Comparison of ENCODE assay signal across 16 cellular contexts in genomic region chr6:146595981-146596731, GRCh38. TPM values are rescaled to one million over a fixed set of nuclear protein-coding genes. Genes with fewer than 3 reads are reported as not detected.
A peak's percentile ranks its signal among the peaks of the same experiment; 100 is the strongest.
DNase-seq lines count a peak whose midpoint lies in the region; ATAC-seq, FAIRE-seq and TF ChIP-seq lines count a peak whose summit lies in the region.
"Had no signal": no experiment of that assay in that cellular context is flagged by ENCODE, and none has a peak within 500 bp of the region (broad histone marks: within the 10 kb centered on the region; RNA-seq: fewer than 3 reads in every experiment).

No MANE protein-coding gene starts in this region.

- FAIRE-seq in K562 (lab: Jason Lieb, UNC), result no peak
- FAIRE-seq: frontal cortex had no signal

- H2AFZ ChIP-seq in K562 (ENCODE audit: low read depth, low read length), result no peak overlapping the region

- ATAC-seq in GM21360 (IDR thresholded peaks at IDR 0.05; ENCODE audit: unreplicated experiment), result peak; percentile 54
- ATAC-seq in K562, result no peak
- ATAC-seq in stimulated activated effector memory CD8-positive, alpha-beta T cell treated with anti-CD3 and anti-CD28 coated beads, Interleukin-12 subunit alpha, Interleukin-12 subunit beta, amount 100 ng/mL, for 72 hours, result no peak
- ATAC-seq: psoas muscle had no signal

- no peaks in the 10 kb centered on the region for H3K9me3 Mint-ChIP-seq in activated T-helper 2 cell treated with anti-CD3 and anti-CD28 coated beads, Interferon-gamma antibody, Interleukin-2, Interleukin-4, amounts not matched to agents 10 μg/mL and 5 μg/mL and 100 μg/mL, durations not matched to agents 14 hours and 24 hours and 36 hours
- H3K9me3 Mint-ChIP-seq in stimulated activated effector memory CD8-positive, alpha-beta T cell treated with anti-CD3 and anti-CD28 coated beads, Interleukin-12 subunit alpha, Interleukin-12 subunit beta, amount 100 ng/mL, for 72 hours, result peaks cover 4% of the 10 kb centered on the region
- H3K9me3 Mint-ChIP-seq: activated naive CD8-positive, alpha-beta T cell treated with anti-CD3 and anti-CD28 coated beads for 36 hours had no signal

- H3K9me1 ChIP-seq in K562 (ENCODE audit: control insufficient read depth, insufficient read depth, low read length), result no peaks in the 10 kb centered on the region

- H3K36me3 Mint-ChIP-seq in activated T-helper 2 cell treated with anti-CD3 and anti-CD28 coated beads, Interferon-gamma antibody, Interleukin-2, Interleukin-4, amounts not matched to agents 10 μg/mL and 5 μg/mL and 100 μg/mL, durations not matched to agents 14 hours and 24 hours and 36 hours (ENCODE audit: low read depth), result no peaks in the 10 kb centered on the region
- H3K36me3 Mint-ChIP-seq in stimulated activated effector memory CD8-positive, alpha-beta T cell treated with anti-CD3 and anti-CD28 coated beads, Interleukin-12 subunit alpha, Interleukin-12 subunit beta, amount 100 ng/mL, for 72 hours, result no peaks in the 10 kb centered on the region
- H3K36me3 Mint-ChIP-seq: activated naive CD8-positive, alpha-beta T cell treated with anti-CD3 and anti-CD28 coated beads for 36 hours; memory B cell had no signal

- H3K4me2 ChIP-seq in K562 (ENCODE audit: insufficient read depth, low read length), result no peak overlapping the region

- peaks cover 8% of the 10 kb centered on the region for H3K27me3 Mint-ChIP-seq in activated T-helper 2 cell treated with anti-CD3 and anti-CD28 coated beads, Interferon-gamma antibody, Interleukin-2, Interleukin-4, amounts not matched to agents 10 μg/mL and 5 μg/mL and 100 μg/mL, durations not matched to agents 14 hours and 24 hours and 36 hours (ENCODE audit: low read depth)

- H3K36me3 ChIP-seq in K562 (ENCODE audit: control insufficient read depth, insufficient read depth, low read length) (no peaks in the 10 kb centered on the region), MG63 (no peaks in the 10 kb centered on the region)
- H3K36me3 ChIP-seq: tibial artery had no signal

- peaks cover 0 to 7% of the 10 kb centered on the region in 2 experiments; a peak in 3 of 5 replicates for H3K4me1 ChIP-seq in K562 (replicated peaks in 1 of 2; ENCODE audit: control insufficient read depth in 2 of 2, insufficient read depth in 2 of 2, low read length in 2 of 2)
- H3K4me1 ChIP-seq: psoas muscle had no signal

- H3K4me3 ChIP-seq in K562 (no peak overlapping the region), MG63 (no peak overlapping the region)
- H3K4me3 ChIP-seq: psoas muscle, tibial artery had no signal

- in situ Hi-C loops in K562 (cut with MboI), result loop anchor here (5.0 kb wide), 1 partner anchor 71 kb away; no protein-coding TSS in a partner anchor

- 0% methylated on average over 2 of the region's 2 CpGs for whole genome bisulfite sequencing in K562 (ENCODE audit: insufficient coverage, low coverage, missing lambda C conversion rate)

- TF ChIP-seq POLR2A in K562 (conservative IDR thresholded peaks at IDR 0.05), result no peak

- DNase-seq in NCI-H226 (peak; percentile 7), K562 (ENCODE audit: extremely low read depth in 1 of 4, low spot score in 3 of 4) (no peak), pons (ENCODE audit: low spot score) (peak; percentile 80), COR-L47 (lab: John Stamatoyannopoulos, UW) (no peak), MG63 (no peak)
- no peak for DNase-seq in activated T-helper 2 cell treated with anti-CD3 and anti-CD28 coated beads, Interferon-gamma antibody, Interleukin-2, Interleukin-4, amounts not matched to agents 10 μg/mL and 5 μg/mL and 100 μg/mL, durations not matched to agents 14 hours and 24 hours and 36 hours (ENCODE audit: low spot score)
- DNase-seq in stimulated activated effector memory CD8-positive, alpha-beta T cell treated with anti-CD3 and anti-CD28 coated beads, Interleukin-12 subunit alpha, Interleukin-12 subunit beta, amount 100 ng/mL, for 72 hours (ENCODE audit: low spot score in 2 of 2), result no peak
- DNase-seq: activated CD4-positive, alpha-beta T cell treated with anti-CD3 and anti-CD28 coated beads for 48 hours; activated naive CD8-positive, alpha-beta T cell treated with anti-CD3 and anti-CD28 coated beads for 36 hours; IMR-90; psoas muscle had no signal

- H3K9ac ChIP-seq in K562 (ENCODE audit: insufficient read depth in 1 of 2, low read depth in 2 of 2, low read length in 2 of 2), result no peak overlapping the region

- no peaks in the 10 kb centered on the region for H4K20me1 ChIP-seq in K562 (replicated peaks; ENCODE audit: control insufficient read depth, insufficient read depth, low read length)

- H3K27me3 ChIP-seq in K562 (ENCODE audit: control insufficient read depth in 2 of 2, insufficient read depth in 2 of 2, low read length in 2 of 2), result peaks cover 0 to 8% of the 10 kb centered on the region in 2 experiments; a peak in 1 of 5 replicates
- no peaks in the 10 kb centered on the region for H3K27me3 ChIP-seq in MG63
- H3K27me3 ChIP-seq: tibial artery had no signal

- no peak overlapping the region for H3K4me3 Mint-ChIP-seq in activated T-helper 2 cell treated with anti-CD3 and anti-CD28 coated beads, Interferon-gamma antibody, Interleukin-2, Interleukin-4, amounts not matched to agents 10 μg/mL and 5 μg/mL and 100 μg/mL, durations not matched to agents 14 hours and 24 hours and 36 hours (ENCODE audit: low read depth)
- H3K4me3 Mint-ChIP-seq in stimulated activated effector memory CD8-positive, alpha-beta T cell treated with anti-CD3 and anti-CD28 coated beads, Interleukin-12 subunit alpha, Interleukin-12 subunit beta, amount 100 ng/mL, for 72 hours, result no peak overlapping the region
- H3K4me3 Mint-ChIP-seq: activated naive CD8-positive, alpha-beta T cell treated with anti-CD3 and anti-CD28 coated beads for 36 hours; memory B cell had no signal

- no peak overlapping the region for H3K27ac Mint-ChIP-seq in activated T-helper 2 cell treated with anti-CD3 and anti-CD28 coated beads, Interferon-gamma antibody, Interleukin-2, Interleukin-4, amounts not matched to agents 10 μg/mL and 5 μg/mL and 100 μg/mL, durations not matched to agents 14 hours and 24 hours and 36 hours
- no peak overlapping the region for H3K27ac Mint-ChIP-seq in stimulated activated effector memory CD8-positive, alpha-beta T cell treated with anti-CD3 and anti-CD28 coated beads, Interleukin-12 subunit alpha, Interleukin-12 subunit beta, amount 100 ng/mL, for 72 hours
- H3K27ac Mint-ChIP-seq: activated naive CD8-positive, alpha-beta T cell treated with anti-CD3 and anti-CD28 coated beads for 36 hours; memory B cell had no signal

- H3K4me1 Mint-ChIP-seq in activated T-helper 2 cell treated with anti-CD3 and anti-CD28 coated beads, Interferon-gamma antibody, Interleukin-2, Interleukin-4, amounts not matched to agents 10 μg/mL and 5 μg/mL and 100 μg/mL, durations not matched to agents 14 hours and 24 hours and 36 hours (ENCODE audit: low read depth), result peaks cover 5% of the 10 kb centered on the region
- H3K4me1 Mint-ChIP-seq in stimulated activated effector memory CD8-positive, alpha-beta T cell treated with anti-CD3 and anti-CD28 coated beads, Interleukin-12 subunit alpha, Interleukin-12 subunit beta, amount 100 ng/mL, for 72 hours, result peaks cover 7% of the 10 kb centered on the region

- no peak for TF ChIP-seq CTCF in K562 (IDR thresholded peaks at IDR 0.05 in 2 of 3, conservative IDR thresholded peaks at IDR 0.05 in 1 of 3; ENCODE audit: insufficient read depth in 2 of 3, low read depth in 1 of 3, low read length in 3 of 3)

- no TSS peak for BruUV-seq in K562 (replicated peaks; lab: Mats Ljungman, UMichigan)

- POLR2A ChIA-PET in K562 (lab: Yijun Ruan, JAX), result interaction anchor here (1.3 kb wide), 1 partner anchor 10 kb away, joined by 5 read pairs; no protein-coding TSS in a partner anchor

- H3K79me2 ChIP-seq in K562 (ENCODE audit: control insufficient read depth, insufficient read depth, low read length), result no peaks in the 10 kb centered on the region

- H3K9me3 ChIP-seq in K562 (replicated peaks; ENCODE audit: control insufficient read depth, insufficient read depth, low read depth, low read length), result no peaks in the 10 kb centered on the region
- H3K9me3 ChIP-seq in MG63, result no peaks in the 10 kb centered on the region
- H3K9me3 ChIP-seq: psoas muscle, tibial artery had no signal

- CTCF ChIA-PET in K562 (lab: Yijun Ruan, JAX; ENCODE audit: low intra/inter-chr PET ratio), result no interaction called here

- H3K27ac ChIP-seq in K562 (ENCODE audit: extremely low read depth, low read depth, low read length), result no peak overlapping the region
- H3K27ac ChIP-seq: psoas muscle, tibial artery had no signal

- no peak for TF ChIP-seq RAD21 in K562 (CRISPR knock-in tag; conservative IDR thresholded peaks at IDR 0.05 in 1 of 2, IDR thresholded peaks at IDR 0.05 in 1 of 2)

- intact Hi-C loops in K562 (cut with micrococcal nuclease), result no loop called here
- intact Hi-C loops in activated T-helper 2 cell treated with anti-CD3 and anti-CD28 coated beads, Interferon-gamma antibody, Interleukin-2, Interleukin-4, amounts not matched to agents 10 μg/mL and 5 μg/mL and 100 μg/mL, durations not matched to agents 14 hours and 24 hours and 36 hours (cut with micrococcal nuclease), result no loop called here

- no peak for TF ChIP-seq EP300 in K562 (IDR thresholded peaks at IDR 0.05; ENCODE audit: low read length)

RNA-seq across cellular contexts. Expression of gene ADGB, which starts 2.6 kb away (rescaled TPM):
- total RNA-seq in K562 (2011; cell fraction: chromatin; rRNA removed; ENCODE audit: low replicate concordance), result not detected in 2 replicates
- not detected in 2 replicates for total RNA-seq in K562 (2011; cell fraction: nucleolus; rRNA removed)
- total RNA-seq in K562 (2011; cell fraction: nucleoplasm; rRNA removed), result not detected in 2 replicates
- total RNA-seq in K562 (2014; rRNA removed), result not detected in 2 replicates
- total RNA-seq in K562 (2014; rRNA removed; fragmentation: Illumina TruSeq; extraction: Trizol), result not detected in 2 replicates
- total RNA-seq in K562 (2015; rRNA removed; fragmentation: Illumina TruSeq; extraction: Trizol), result not detected in 2 replicates
- total RNA-seq in K562 (2021), result not detected in 2 replicates
- not detected in 2 replicates for polyA plus RNA-seq in K562 (2011; rRNA removed)
- polyA plus RNA-seq in K562 (2011; cell fraction: cytosol; rRNA removed), result not detected in 2 replicates
- polyA plus RNA-seq in K562 (2011; cell fraction: nucleus; rRNA removed), result not detected in 2 replicates
- polyA plus RNA-seq in K562 (2012), result 0.06 TPM in 1 of 2 replicates, not detected in the other
- polyA plus RNA-seq in K562 (2014; fragmentation: Illumina TruSeq; extraction: Trizol), result not detected in 2 replicates
- not detected for polyA plus RNA-seq in K562 (2014; fragmentation: Nextera tagmentation; extraction: Ambion mirVana)
- polyA plus RNA-seq in K562 (2014; rRNA removed), result not detected in 2 replicates
- not detected in 2 replicates for polyA minus RNA-seq in K562 (2011; rRNA and poly(A)+ RNA removed)
- polyA minus RNA-seq in K562 (2011; cell fraction: cytosol; rRNA and poly(A)+ RNA removed), result not detected in 2 replicates
- not detected in 2 replicates for polyA minus RNA-seq in K562 (2011; cell fraction: nucleus; rRNA and poly(A)+ RNA removed)
- total RNA-seq in activated T-helper 2 cell treated with anti-CD3 and anti-CD28 coated beads, Interferon-gamma antibody, Interleukin-2, Interleukin-4, amounts not matched to agents 10 μg/mL and 5 μg/mL and 100 μg/mL, durations not matched to agents 14 hours and 24 hours and 36 hours, result 0.39 TPM in 1 of 2 replicates, not detected in the other
- not detected in 2 replicates for total RNA-seq in MG63 (2014; rRNA removed; shearing (Covaris generic); ENCODE audit: low replicate concordance)
- total RNA-seq: activated naive CD8-positive, alpha-beta T cell treated with anti-CD3 and anti-CD28 coated beads for 36 hours; IMR-90; psoas muscle; RPMI7951 had no signal
- polyA plus RNA-seq: IMR-90, psoas muscle had no signal

RNA-seq across cellular contexts. Expression of gene RAB32, which starts 52.5 kb away (rescaled TPM):
- 1.4 and 1.6 TPM in 2 replicates for total RNA-seq in K562 (2011; cell fraction: chromatin; rRNA removed; ENCODE audit: low replicate concordance)
- 2.0 and 2.3 TPM in 2 replicates for total RNA-seq in K562 (2011; cell fraction: nucleolus; rRNA removed)
- total RNA-seq in K562 (2011; cell fraction: nucleoplasm; rRNA removed), result 2.1 and 2.3 TPM in 2 replicates
- total RNA-seq in K562 (2014; rRNA removed) (11.6 and 16.5 TPM in 2 replicates), K562 (2014; rRNA removed; fragmentation: Illumina TruSeq; extraction: Trizol) (12.2 and 13.8 TPM in 2 replicates), K562 (2015; rRNA removed; fragmentation: Illumina TruSeq; extraction: Trizol) (15.7 and 16.6 TPM in 2 replicates), K562 (2021) (10.5 TPM in 2 replicates)
- polyA plus RNA-seq in K562 (2011; rRNA removed) (11.7 and 27.9 TPM in 2 replicates), K562 (2014; fragmentation: Illumina TruSeq; extraction: Trizol) (7.9 and 8.4 TPM in 2 replicates), K562 (2014; fragmentation: Nextera tagmentation; extraction: Ambion mirVana) (1 to 10 TPM; 2.5 to 3.8 TPM), K562 (2014; rRNA removed) (8.6 and 11.0 TPM in 2 replicates)
- 7.0 and 16.8 TPM in 2 replicates for polyA plus RNA-seq in K562 (2011; cell fraction: cytosol; rRNA removed)
- polyA plus RNA-seq in K562 (2011; cell fraction: nucleus; rRNA removed), result 2.4 and 11.5 TPM in 2 replicates
- 16.4 and 39.5 TPM in 2 replicates for polyA plus RNA-seq in K562 (2012)
- 4.1 and 11.6 TPM in 2 replicates for polyA minus RNA-seq in K562 (2011; rRNA and poly(A)+ RNA removed)
- polyA minus RNA-seq in K562 (2011; cell fraction: cytosol; rRNA and poly(A)+ RNA removed), result 1.8 and 4.1 TPM in 2 replicates
- polyA minus RNA-seq in K562 (2011; cell fraction: nucleus; rRNA and poly(A)+ RNA removed), result 1.6 and 4.9 TPM in 2 replicates
- total RNA-seq in activated T-helper 2 cell treated with anti-CD3 and anti-CD28 coated beads, Interferon-gamma antibody, Interleukin-2, Interleukin-4, amounts not matched to agents 10 μg/mL and 5 μg/mL and 100 μg/mL, durations not matched to agents 14 hours and 24 hours and 36 hours, result 2.4 and 2.7 TPM in 2 replicates
- 161 and 270 TPM in 2 replicates for total RNA-seq in MG63 (2014; rRNA removed; shearing (Covaris generic); ENCODE audit: low replicate concordance)
- total RNA-seq: activated naive CD8-positive, alpha-beta T cell treated with anti-CD3 and anti-CD28 coated beads for 36 hours had no signal

Comparison
In these comparisons a context has a peak if more than half of its experiments do, and no peak if none do; other contexts are left out.
1. DNase-seq: peak in NCI-H226 (single experiment) and pons (single experiment); none in K562 (0 of 4), COR-L47 (single experiment), activated T-helper 2 cell treated with anti-CD3 and anti-CD28 coated beads, Interferon-gamma antibody, Interleukin-2, Interleukin-4, amounts not matched to agents 10 μg/mL and 5 μg/mL and 100 μg/mL, durations not matched to agents 14 hours and 24 hours and 36 hours (single experiment), stimulated activated effector memory CD8-positive, alpha-beta T cell treated with anti-CD3 and anti-CD28 coated beads, Interleukin-12 subunit alpha, Interleukin-12 subunit beta, amount 100 ng/mL, for 72 hours (0 of 2) and MG63 (single experiment).